ENCODE assay signal across 8 cellular contexts in the genomic region with DNA sequence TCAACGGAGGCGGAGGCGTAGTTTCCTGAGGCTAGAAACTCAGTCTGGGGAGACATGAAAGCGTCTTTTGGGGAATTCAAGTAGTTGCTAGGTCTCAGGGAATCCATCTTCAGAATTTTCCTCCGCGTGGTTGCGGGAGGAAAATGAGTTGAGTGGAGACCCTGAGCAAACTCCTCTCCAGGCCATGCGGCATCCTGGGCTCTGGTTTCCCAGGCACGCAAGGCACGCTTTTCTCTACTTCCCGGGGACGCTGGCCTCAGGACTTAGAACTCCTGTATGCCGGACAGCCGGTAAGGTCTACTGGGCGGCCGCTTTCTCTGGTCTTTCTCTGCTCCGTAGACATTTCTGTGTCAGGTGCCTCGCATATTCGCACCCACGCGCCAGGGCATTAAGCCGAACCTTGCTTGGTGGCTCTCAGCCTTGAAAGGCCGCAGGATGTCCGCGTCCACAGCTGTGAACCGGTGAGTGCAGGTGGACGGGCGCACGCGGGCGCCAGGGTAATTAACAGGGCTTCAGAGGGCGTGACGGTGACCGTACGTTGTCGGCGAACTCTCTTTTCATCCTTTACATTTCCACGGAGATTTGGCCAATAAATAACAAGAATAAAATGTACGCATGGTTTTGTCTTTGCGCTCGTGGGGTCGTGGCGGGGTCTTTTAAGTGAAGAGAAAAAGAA. TPM values are rescaled to one million over a fixed set of nuclear protein-coding genes. Genes with fewer than 3 reads are reported as not detected.
A peak's percentile ranks its signal among the peaks of the same experiment; 100 is the strongest.
DNase-seq lines count a peak whose midpoint lies in the region; TF ChIP-seq lines count a peak whose summit lies in the region.

No MANE protein-coding gene starts in this region.

- H3K27ac ChIP-seq in A673 (ENCODE audit: low read depth, low read length, poor library complexity, severe bottlenecking) = no peak overlapping the region
- no peak overlapping the region for H3K27ac ChIP-seq in HUES48 (ENCODE audit: low read depth, low read length)
- no peak overlapping the region for H3K27ac ChIP-seq in brain microvascular endothelial cell
- no peak overlapping the region for H3K27ac ChIP-seq in mesendoderm (ENCODE audit: low read depth, low read length)

- no peak overlapping the region for H2BK120ac ChIP-seq in mesendoderm (ENCODE audit: low read depth, low read length)

- no peak overlapping the region for H4K5ac ChIP-seq in mesendoderm (ENCODE audit: low read length)

- no peak overlapping the region for H3K9ac ChIP-seq in HUES48 (ENCODE audit: low read depth, low read length)
- H3K9ac ChIP-seq in mesendoderm (ENCODE audit: low read length) = peak overlapping the region; percentile 5

- TF ChIP-seq CTCF in A673 (conservative IDR thresholded peaks at IDR 0.05; ENCODE audit: low read depth, low read length) (no peak), brain microvascular endothelial cell (IDR thresholded peaks at IDR 0.05; ENCODE audit: low read depth, low read length, missing control alignments) (no peak), GM10248 (IDR thresholded peaks at IDR 0.05; ENCODE audit: control extremely low read depth, extremely low read depth, low read depth, missing control alignments) (no peak), GM13976 (IDR thresholded peaks at IDR 0.05; ENCODE audit: borderline replicate concordance, control extremely low read depth, extremely low read depth, insufficient read depth, missing control alignments) (no peak)

- H3K4me2 ChIP-seq in mesendoderm (ENCODE audit: low read length) = peak overlapping the region; percentile 76

- H3K79me2 ChIP-seq in mesendoderm (ENCODE audit: control insufficient read depth, insufficient read depth, low read length) = no peaks in the 10 kb centered on the region

- CTCF ChIA-PET in A673 (lab: Charles Lee) = no interaction called here
- CTCF ChIA-PET in GM10248 (lab: Yijun Ruan, JAX) = no interaction called here

- H3K27me3 ChIP-seq in A673 (replicated peaks; ENCODE audit: insufficient read depth, low read depth, low read length, poor library complexity) (peaks cover 13% of the 10 kb centered on the region), HUES48 (ENCODE audit: control insufficient read depth, insufficient read depth, low read length) (peaks cover 57% of the 10 kb centered on the region), brain microvascular endothelial cell (replicated peaks) (no peaks in the 10 kb centered on the region), mesendoderm (ENCODE audit: insufficient read depth, low read length, poor library complexity) (peaks cover 23% of the 10 kb centered on the region)

- H3K79me1 ChIP-seq in mesendoderm (ENCODE audit: low read length) = no peaks in the 10 kb centered on the region

- peak overlapping the region; percentile 45 for H3K23ac ChIP-seq in mesendoderm (ENCODE audit: low read length)

- H3K4me1 ChIP-seq in A673 (ENCODE audit: insufficient read depth, low read length, poor library complexity, severe bottlenecking) (peaks cover 20% of the 10 kb centered on the region), HUES48 (ENCODE audit: control insufficient read depth, insufficient read depth, low read length) (peaks cover 34% of the 10 kb centered on the region), mesendoderm (ENCODE audit: control insufficient read depth, low read depth, low read length) (peaks cover 10% of the 10 kb centered on the region)

- BruUV-seq in A673 (replicated peaks; lab: Mats Ljungman, UMichigan) = no TSS peak

- no peak overlapping the region for H2BK15ac ChIP-seq in mesendoderm (replicated peaks; ENCODE audit: low read depth)

- peak overlapping the region; percentile 38 for H3K56ac ChIP-seq in mesendoderm (ENCODE audit: low read length)

- no peak overlapping the region for H2BK5ac ChIP-seq in mesendoderm (ENCODE audit: low read length)

- H4K8ac ChIP-seq in mesendoderm (ENCODE audit: low read depth, low read length) = no peak overlapping the region

- DNase-seq in A673 (ENCODE audit: low spot score) (no peak), brain microvascular endothelial cell (no peak), mesendoderm (peak; percentile 78), hypothalamus (lab: John Stamatoyannopoulos, UW) (no peak), DMS 273 treated with DMSO at 0.1 percent for 48 hours (lab: John Stamatoyannopoulos, UW) (no peak), GM10248 (ENCODE audit: extremely low spot score) (no peak), GM13976 (ENCODE audit: low spot score) (no peak)

- no peaks in the 10 kb centered on the region for H3K36me3 ChIP-seq in A673 (ENCODE audit: insufficient read depth, low read length, poor library complexity, severe bottlenecking)
- H3K36me3 ChIP-seq in HUES48 (ENCODE audit: control insufficient read depth, insufficient read depth, low read length) = no peaks in the 10 kb centered on the region
- no peaks in the 10 kb centered on the region for H3K36me3 ChIP-seq in brain microvascular endothelial cell (replicated peaks)
- H3K36me3 ChIP-seq in mesendoderm (ENCODE audit: control insufficient read depth, insufficient read depth, low read length) = no peaks in the 10 kb centered on the region

- WGBS in mesendoderm (ENCODE audit: extremely low coverage, insufficient coverage, low lambda C conversion rate) = no CpG with 5 or more reads among the region's 43 CpGs

- in situ Hi-C loops in brain microvascular endothelial cell (cut with HindIII; ENCODE audit: low pct_ligation_motif_present, low sequenced_read_pairs) (no loop called here), GM13976 (cut with MboI; ENCODE audit: low sequenced_read_pairs, unreplicated experiment) (no loop called here)

- H3K4ac ChIP-seq in mesendoderm (ENCODE audit: low read depth, low read length) = no peak overlapping the region

- POLR2A ChIA-PET in A673 (lab: Charles Lee; ENCODE audit: low non-redundant PET) = interaction anchor here (0.7 kb wide), 2 partner anchors 82 to 1540 kb away, joined by 3 to 5 read pairs; partner anchors contain the start of gene GPAM
- POLR2A ChIA-PET in GM10248 (lab: Yijun Ruan, JAX) = no interaction called here

- intact Hi-C loops in A673 (cut with micrococcal nuclease; ENCODE audit: unreplicated experiment) = no loop called here

- H2AK5ac ChIP-seq in mesendoderm (ENCODE audit: low read length) = no peak overlapping the region

- H3K9me3 ChIP-seq in A673 (ENCODE audit: low read depth, low read length, poor library complexity, severe bottlenecking) (no peaks in the 10 kb centered on the region), HUES48 (ENCODE audit: control insufficient read depth, insufficient read depth, low read length) (no peaks in the 10 kb centered on the region)

- no peak overlapping the region for H3K18ac ChIP-seq in mesendoderm (ENCODE audit: low read length)

- H3K4me3 ChIP-seq in A673 (ENCODE audit: low read depth, low read length, poor library complexity, severe bottlenecking) = peak overlapping the region; percentile 70
- H3K4me3 ChIP-seq in HUES48 (ENCODE audit: low read depth, low read length) = peak overlapping the region; percentile 76
- H3K4me3 ChIP-seq in brain microvascular endothelial cell (ENCODE audit: low read depth, low read length) = peak overlapping the region; percentile 68
- H3K4me3 ChIP-seq in mesendoderm (ENCODE audit: low read length) = peak overlapping the region; percentile 11

RNA-seq across cellular contexts. Expression of gene RBM20, which starts 1.0 kb away (rescaled TPM):
- 1.3 and 1.8 TPM in 2 replicates for total RNA-seq in A673 (2021)
- polyA plus RNA-seq in mesendoderm (2013, experiment 1 of 2) = 0.44 TPM
- polyA plus RNA-seq in mesendoderm (2013, experiment 2 of 2) = 0.48 TPM

Comparison
In these comparisons a context has a peak if more than half of its experiments do, and no peak if none do; other contexts are left out.
1. H3K4me3 ChIP-seq: peak in every context shown above with its lines; median percentile 76 in HUES48; 70 in A673; 68 in brain microvascular endothelial cell; 11 in mesendoderm.